Comparison of ENCODE assay signal across 13 cellular contexts in genomic region chr5:88880196-88880595, GRCh38. TPM values are rescaled to one million over a fixed set of nuclear protein-coding genes. Genes with fewer than 3 reads are reported as not detected.
DNase-seq lines count a peak whose midpoint lies in the region; ATAC-seq and TF ChIP-seq lines count a peak whose summit lies in the region.
"Had no signal": no experiment of that assay in that cellular context is flagged by ENCODE, and none has a peak within 500 bp of the region (broad histone marks: within the 10 kb centered on the region; RNA-seq: fewer than 3 reads in every experiment).

No MANE protein-coding gene starts in this region.

- peak overlapping the region; percentile 87 for H3K4me2 ChIP-seq in osteoblast (ENCODE audit: insufficient read depth, low read length)

- DNase-seq in natural killer cell (no peak), coronary artery (ENCODE audit: low spot score) (no peak), osteoblast (ENCODE audit: insufficient read length, low spot score, missing footprints) (no peak), HuH-7.5 (ENCODE audit: low spot score) (no peak), NCI-H128 (lab: John Stamatoyannopoulos, UW; ENCODE audit: unreplicated experiment) (no peak), NCI-H1105 treated with DMSO at 0.1 percent for 48 hours (lab: John Stamatoyannopoulos, UW) (no peak), NCI-H69 (lab: John Stamatoyannopoulos, UW) (no peak)
- no peak for DNase-seq in natural killer cell treated with Interleukin-12 subunit alpha and Interleukin-12 subunit beta and Interleukin-15 and Interleukin-18, amount 100 ng/mL, for 72 hours (ENCODE audit: low spot score)
- DNase-seq: anterior cingulate cortex; DND-41; SHP77 treated with DMSO at 0.1 percent for 48 hours; stimulated activated CD4-positive, alpha-beta T cell treated with anti-CD3 and anti-CD28 coated beads, Interleukin-4, amount 100 ng/mL, for 1 hour had no signal

- H3K4me1 Mint-ChIP-seq in natural killer cell: peaks cover 21 to 22% of the 10 kb centered on the region in 2 donors
- H3K4me1 Mint-ChIP-seq in natural killer cell treated with Interleukin-12 subunit alpha and Interleukin-12 subunit beta and Interleukin-15 and Interleukin-18, amount 100 ng/mL, for 72 hours (ENCODE audit: low read depth in 2 of 2): peaks cover 19 to 22% of the 10 kb centered on the region in 2 donors

- H4K20me1 ChIP-seq in osteoblast (ENCODE audit: insufficient read depth, low read length): no peaks in the 10 kb centered on the region

- no peaks in the 10 kb centered on the region for H3K36me3 ChIP-seq in osteoblast (ENCODE audit: insufficient read depth, low read length)
- H3K36me3 ChIP-seq: neutrophil had no signal

- H3K27me3 ChIP-seq in osteoblast (ENCODE audit: insufficient read depth, low read length): no peaks in the 10 kb centered on the region

- peak overlapping the region; percentile 21 for H3K4me3 Mint-ChIP-seq in natural killer cell
- no peak overlapping the region for H3K4me3 Mint-ChIP-seq in natural killer cell treated with Interleukin-12 subunit alpha and Interleukin-12 subunit beta and Interleukin-15 and Interleukin-18, amount 100 ng/mL, for 72 hours

- H2AFZ ChIP-seq in osteoblast (ENCODE audit: low read length): no peak overlapping the region

- no peaks in the 10 kb centered on the region for H3K9me3 Mint-ChIP-seq in natural killer cell
- H3K9me3 Mint-ChIP-seq in natural killer cell treated with Interleukin-12 subunit alpha and Interleukin-12 subunit beta and Interleukin-15 and Interleukin-18, amount 100 ng/mL, for 72 hours: no peaks in the 10 kb centered on the region

- H3K4me3 ChIP-seq in coronary artery (peak overlapping the region; percentile 82), osteoblast (ENCODE audit: insufficient read depth, low read length) (peak overlapping the region; percentile 58)

- no peaks in the 10 kb centered on the region for H3K36me3 Mint-ChIP-seq in natural killer cell
- H3K36me3 Mint-ChIP-seq in natural killer cell treated with Interleukin-12 subunit alpha and Interleukin-12 subunit beta and Interleukin-15 and Interleukin-18, amount 100 ng/mL, for 72 hours: peaks cover 5% of the 10 kb centered on the region

- H3K27ac ChIP-seq in coronary artery: peak overlapping the region; percentile 79 to 83
- H3K27ac ChIP-seq in osteoblast (ENCODE audit: low read depth, low read length): peak overlapping the region; percentile 57
- H3K27ac ChIP-seq: neutrophil had no signal

- H3K27me3 Mint-ChIP-seq in natural killer cell (ENCODE audit: low read depth in 2 of 2): no peaks in the 10 kb centered on the region
- peaks cover 2 to 19% of the 10 kb centered on the region in 2 donors for H3K27me3 Mint-ChIP-seq in natural killer cell treated with Interleukin-12 subunit alpha and Interleukin-12 subunit beta and Interleukin-15 and Interleukin-18, amount 100 ng/mL, for 72 hours

- peaks cover 35% of the 10 kb centered on the region for H3K4me1 ChIP-seq in osteoblast (ENCODE audit: insufficient read depth, low read length)

- ATAC-seq in natural killer cell: no peak
- no peak for ATAC-seq in natural killer cell treated with Interleukin-12 subunit alpha and Interleukin-12 subunit beta and Interleukin-15 and Interleukin-18, amount 100 ng/mL, for 72 hours

- H3K27ac Mint-ChIP-seq in natural killer cell: no peak overlapping the region
- H3K27ac Mint-ChIP-seq in natural killer cell treated with Interleukin-12 subunit alpha and Interleukin-12 subunit beta and Interleukin-15 and Interleukin-18, amount 100 ng/mL, for 72 hours: no peak overlapping the region

- no peaks in the 10 kb centered on the region for H3K9me3 ChIP-seq in osteoblast (ENCODE audit: low read depth, low read length)
- H3K9me3 ChIP-seq: neutrophil had no signal

- peaks cover 50% of the 10 kb centered on the region for H3K79me2 ChIP-seq in osteoblast (ENCODE audit: insufficient read depth, low read length)

- intact Hi-C loops in natural killer cell (cut with micrococcal nuclease): loop anchor here (5.0 to 10.0 kb wide), 3 partner anchors 53 to 435 kb away; no protein-coding TSS in a partner anchor

- TF ChIP-seq CTCF in natural killer cell (IDR thresholded peaks at IDR 0.05) (no peak), coronary artery (IDR thresholded peaks at IDR 0.05) (no peak), osteoblast (IDR thresholded peaks at IDR 0.05; ENCODE audit: extremely low read depth, low read depth, low read length) (no peak)

RNA-seq across cellular contexts. Expression of gene MEF2C, which starts 2.8 kb away (rescaled TPM):
- total RNA-seq in natural killer cell (10 to 100 TPM in 2 of 3 donors, 1 to 10 TPM in 1; 9.2 to 22.0 (median 18.3) TPM), osteoblast (9.4 and 13.4 TPM in 2 replicates)
- 1 to 10 TPM; 3.3 to 3.5 TPM for total RNA-seq in natural killer cell treated with Interleukin-12 subunit alpha and Interleukin-12 subunit beta and Interleukin-15 and Interleukin-18, amount 100 ng/mL, for 72 hours
